ENCODE assay signal across 29 cellular contexts in genomic region chr14:90575781-90576180, GRCh38.
"Had no signal": no experiment of that assay in that cellular context is flagged by ENCODE, and none has a peak within 500 bp of the region (broad histone marks: within the 10 kb centered on the region; RNA-seq: fewer than 3 reads in every experiment).

No MANE protein-coding gene starts in this region.

- H3K27ac ChIP-seq: ascending aorta, brain microvascular endothelial cell, foreskin keratinocyte, neutrophil, prostate gland, vagina, WERI-Rb-1 had no signal

- H3K4me1 ChIP-seq: ascending aorta, foreskin keratinocyte, prostate gland, vagina had no signal

- H3K9me3 ChIP-seq: ascending aorta, left lung, neutrophil, ovary, prostate gland, vagina had no signal

- H3K9me3 Mint-ChIP-seq: activated CD4-positive, alpha-beta memory T cell treated with anti-CD3 and anti-CD28 coated beads for 36 hours; activated naive CD4-positive, alpha-beta T cell treated with anti-CD3 and anti-CD28 coated beads, Interleukin-2, amount 10 ng/mL, durations not matched to agents 7 days and 5 days; activated naive CD8-positive, alpha-beta T cell treated with anti-CD3 and anti-CD28 coated beads, Interleukin-2, amount 10 ng/mL, durations not matched to agents 7 days and 5 days; activated T-helper 1 cell treated with anti-CD3 and anti-CD28 coated beads, Interleukin-12 subunit alpha, Interleukin-12 subunit beta, Interleukin-2, Interleukin-4 antibody, amounts not matched to agents 30 ng/mL and 10 ng/mL and 1 ng/mL, durations not matched to agents 14 hours and 24 hours and 36 hours; endodermal cell; natural killer cell treated with Interleukin-12 subunit alpha and Interleukin-12 subunit beta and Interleukin-15 and Interleukin-18, amount 100 ng/mL, for 72 hours; stimulated activated naive CD8-positive, alpha-beta T cell treated with anti-CD3 and anti-CD28 coated beads, Interleukin-15, Interleukin-2, amounts not matched to agents 100 ng/mL and 50 ng/mL, for 24 hours; type B pancreatic cell had no signal

- ATAC-seq: activated CD4-positive, CD25-positive, alpha-beta regulatory T cell treated with anti-CD3 and anti-CD28 coated beads, Interleukin-2, amount 50 U/mL, for 24 hours; esophagus mucosa; foreskin keratinocyte; natural killer cell treated with Interleukin-12 subunit alpha and Interleukin-12 subunit beta and Interleukin-15 and Interleukin-18, amount 100 ng/mL, for 72 hours; right cardiac atrium; T-helper 17 cell had no signal

- H3K36me3 ChIP-seq: brain microvascular endothelial cell, ovary, prostate gland had no signal

- DNase-seq: activated CD4-positive, alpha-beta memory T cell treated with anti-CD3 and anti-CD28 coated beads for 36 hours; activated CD4-positive, alpha-beta T cell treated with anti-CD3 and anti-CD28 coated beads for 48 hours; activated CD8-positive, alpha-beta memory T cell treated with anti-CD3 and anti-CD28 coated beads, Interleukin-2, amount 50 U/mL, for 4 hours; activated gamma-delta T cell; activated naive CD4-positive, alpha-beta T cell treated with anti-CD3 and anti-CD28 coated beads, Interleukin-2, amount 10 ng/mL, durations not matched to agents 7 days and 5 days; activated naive CD8-positive, alpha-beta T cell treated with anti-CD3 and anti-CD28 coated beads, Interleukin-2, amount 10 ng/mL, durations not matched to agents 7 days and 5 days; activated T-cell treated with anti-CD3 and anti-CD28 coated beads, Interleukin-2, amount 50 U/mL, for 1 hour; brain microvascular endothelial cell; endodermal cell; foreskin keratinocyte; mesendoderm; ovary; right cardiac atrium; stimulated activated CD4-positive, alpha-beta T cell treated with anti-CD3 and anti-CD28 coated beads, Interleukin-15, amount 100 ng/mL, for 24 hours; T-helper 17 cell; T1000; WERI-Rb-1 had no signal

- H3K36me3 Mint-ChIP-seq: activated CD4-positive, alpha-beta memory T cell treated with anti-CD3 and anti-CD28 coated beads for 36 hours; activated naive CD4-positive, alpha-beta T cell treated with anti-CD3 and anti-CD28 coated beads, Interleukin-2, amount 10 ng/mL, durations not matched to agents 7 days and 5 days; activated naive CD8-positive, alpha-beta T cell treated with anti-CD3 and anti-CD28 coated beads, Interleukin-2, amount 10 ng/mL, durations not matched to agents 7 days and 5 days; natural killer cell treated with Interleukin-12 subunit alpha and Interleukin-12 subunit beta and Interleukin-15 and Interleukin-18, amount 100 ng/mL, for 72 hours had no signal

- H3K27me3 ChIP-seq: ascending aorta, brain microvascular endothelial cell, foreskin keratinocyte, left lung, neutrophil, ovary, vagina had no signal

- H3K27ac Mint-ChIP-seq: activated CD4-positive, alpha-beta memory T cell treated with anti-CD3 and anti-CD28 coated beads for 36 hours; activated naive CD4-positive, alpha-beta T cell treated with anti-CD3 and anti-CD28 coated beads, Interleukin-2, amount 10 ng/mL, durations not matched to agents 7 days and 5 days; activated naive CD8-positive, alpha-beta T cell treated with anti-CD3 and anti-CD28 coated beads, Interleukin-2, amount 10 ng/mL, durations not matched to agents 7 days and 5 days; activated T-helper 1 cell treated with anti-CD3 and anti-CD28 coated beads, Interleukin-12 subunit alpha, Interleukin-12 subunit beta, Interleukin-2, Interleukin-4 antibody, amounts not matched to agents 30 ng/mL and 10 ng/mL and 1 ng/mL, durations not matched to agents 14 hours and 24 hours and 36 hours; endodermal cell; natural killer cell treated with Interleukin-12 subunit alpha and Interleukin-12 subunit beta and Interleukin-15 and Interleukin-18, amount 100 ng/mL, for 72 hours; stimulated activated naive CD8-positive, alpha-beta T cell treated with anti-CD3 and anti-CD28 coated beads, Interleukin-15, Interleukin-2, amounts not matched to agents 100 ng/mL and 50 ng/mL, for 24 hours; type B pancreatic cell had no signal

- H3K4me3 ChIP-seq: ascending aorta, left lung, lung, ovary, prostate gland, vagina had no signal

- H3K4me1 Mint-ChIP-seq: activated naive CD4-positive, alpha-beta T cell treated with anti-CD3 and anti-CD28 coated beads, Interleukin-2, amount 10 ng/mL, durations not matched to agents 7 days and 5 days; activated naive CD8-positive, alpha-beta T cell treated with anti-CD3 and anti-CD28 coated beads, Interleukin-2, amount 10 ng/mL, durations not matched to agents 7 days and 5 days had no signal

- H3K4me3 Mint-ChIP-seq: activated CD4-positive, alpha-beta memory T cell treated with anti-CD3 and anti-CD28 coated beads for 36 hours; activated naive CD4-positive, alpha-beta T cell treated with anti-CD3 and anti-CD28 coated beads, Interleukin-2, amount 10 ng/mL, durations not matched to agents 7 days and 5 days; activated naive CD8-positive, alpha-beta T cell treated with anti-CD3 and anti-CD28 coated beads, Interleukin-2, amount 10 ng/mL, durations not matched to agents 7 days and 5 days; activated T-helper 1 cell treated with anti-CD3 and anti-CD28 coated beads, Interleukin-12 subunit alpha, Interleukin-12 subunit beta, Interleukin-2, Interleukin-4 antibody, amounts not matched to agents 30 ng/mL and 10 ng/mL and 1 ng/mL, durations not matched to agents 14 hours and 24 hours and 36 hours; endodermal cell; natural killer cell treated with Interleukin-12 subunit alpha and Interleukin-12 subunit beta and Interleukin-15 and Interleukin-18, amount 100 ng/mL, for 72 hours; stimulated activated naive CD8-positive, alpha-beta T cell treated with anti-CD3 and anti-CD28 coated beads, Interleukin-15, Interleukin-2, amounts not matched to agents 100 ng/mL and 50 ng/mL, for 24 hours; T-helper 17 cell; type B pancreatic cell had no signal

- H3K27me3 Mint-ChIP-seq: activated CD4-positive, alpha-beta memory T cell treated with anti-CD3 and anti-CD28 coated beads for 36 hours; activated naive CD8-positive, alpha-beta T cell treated with anti-CD3 and anti-CD28 coated beads, Interleukin-2, amount 10 ng/mL, durations not matched to agents 7 days and 5 days; stimulated activated naive CD8-positive, alpha-beta T cell treated with anti-CD3 and anti-CD28 coated beads, Interleukin-15, Interleukin-2, amounts not matched to agents 100 ng/mL and 50 ng/mL, for 24 hours; type B pancreatic cell had no signal
